ENCODE assay signal across 15 cellular contexts in the genomic region with DNA sequence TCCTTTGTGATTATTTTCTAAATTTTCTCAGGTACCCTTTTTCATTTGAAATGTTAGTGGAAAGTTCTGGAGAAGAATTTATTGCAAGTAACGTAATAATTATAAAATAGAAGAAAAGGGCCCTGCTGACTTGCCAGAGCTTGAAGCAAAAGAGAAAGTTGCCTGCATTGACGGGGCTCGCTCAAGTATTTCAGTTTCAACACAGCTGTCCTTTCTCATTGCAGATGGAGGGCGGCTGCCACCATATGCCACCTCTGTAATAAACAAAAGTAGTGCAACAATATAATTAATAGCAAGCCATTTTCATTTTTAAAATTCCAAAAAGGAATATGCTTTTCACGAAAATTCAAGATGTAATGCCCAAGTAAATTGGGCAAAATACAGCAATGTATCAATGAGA.
DNase-seq lines count a peak whose midpoint lies in the region; ATAC-seq lines count a peak whose summit lies in the region.
"Had no signal": no experiment of that assay in that cellular context is flagged by ENCODE, and none has a peak within 500 bp of the region (broad histone marks: within the 10 kb centered on the region; RNA-seq: fewer than 3 reads in every experiment).

No MANE protein-coding gene starts in this region.

- peak; percentile 71 for DNase-seq in DMS 273 treated with DMSO at 0.1 percent for 48 hours (lab: John Stamatoyannopoulos, UW)
- peak; percentile 71 to 89 for DNase-seq in NCI-H524 (lab: John Stamatoyannopoulos, UW)
- peak; percentile 55 for DNase-seq in left kidney (ENCODE audit: low read depth, low spot score)
- DNase-seq in activated CD4-positive, CD25-positive, alpha-beta regulatory T cell (lab: John Stamatoyannopoulos, UW) = no peak
- DNase-seq in HuH-7 (ENCODE audit: low spot score) = no peak
- DNase-seq: CD4-positive, alpha-beta T cell; H7; MG63; NCI-H1105 treated with DMSO at 0.1 percent for 48 hours; NCI-H1930; Right ventricle myocardium superior; SK-N-SH had no signal

- no peaks in the 10 kb centered on the region for H3K36me3 ChIP-seq in skeletal muscle satellite cell (ENCODE audit: insufficient read depth, low read length)
- H3K36me3 ChIP-seq: MG63 had no signal

- no peaks in the 10 kb centered on the region for H3K9me3 ChIP-seq in skeletal muscle satellite cell (replicated peaks; ENCODE audit: low read length)
- H3K9me3 ChIP-seq: MG63, SK-N-SH had no signal

- H3K27me3 ChIP-seq in skeletal muscle satellite cell (ENCODE audit: control insufficient read depth, insufficient read depth, low read length) = no peaks in the 10 kb centered on the region
- H3K27me3 ChIP-seq: MG63 had no signal

- H3K9ac ChIP-seq in skeletal muscle satellite cell (ENCODE audit: low read depth, low read length) = no peak overlapping the region
- H3K9ac ChIP-seq: SK-N-SH had no signal

- H3K4me2 ChIP-seq in skeletal muscle satellite cell (ENCODE audit: low read length) = peak overlapping the region; percentile 60
- H3K4me2 ChIP-seq: SK-N-SH had no signal

- no peak for ATAC-seq in HG03159 (IDR thresholded peaks at IDR 0.05; ENCODE audit: unreplicated experiment)
- ATAC-seq: HepG2 had no signal

- peaks cover 28% of the 10 kb centered on the region for H3K4me1 ChIP-seq in skeletal muscle satellite cell (ENCODE audit: control insufficient read depth, insufficient read depth, low read length)

- no peak overlapping the region for H3K4me3 ChIP-seq in skeletal muscle satellite cell (ENCODE audit: low read length)
- H3K4me3 ChIP-seq: MG63 had no signal

Comparison
In these comparisons a context has a peak if more than half of its experiments do, and no peak if none do; other contexts are left out.
1. DNase-seq: peak in DMS 273 treated with DMSO at 0.1 percent for 48 hours (single experiment), NCI-H524 (2 of 2) and left kidney (single experiment); none in activated CD4-positive, CD25-positive, alpha-beta regulatory T cell (0 of 4) and HuH-7 (single experiment).